ENCODE assay signal across 34 cellular contexts in genomic region chr9:1120500-1120899, GRCh38.
"Had no signal": no experiment of that assay in that cellular context is flagged by ENCODE, and none has a peak within 500 bp of the region (broad histone marks: within the 10 kb centered on the region; RNA-seq: fewer than 3 reads in every experiment).

No MANE protein-coding gene starts in this region.

- H3K36me3 Mint-ChIP-seq: activated CD8-positive, alpha-beta memory T cell treated with anti-CD3 and anti-CD28 coated beads, Interleukin-2, amount 10 ng/mL, durations not matched to agents 7 days and 5 days; activated naive CD4-positive, alpha-beta T cell treated with anti-CD3 and anti-CD28 coated beads, Interleukin-2, amount 10 ng/mL, durations not matched to agents 7 days and 5 days; activated naive CD4-positive, alpha-beta T cell treated with anti-CD3 and anti-CD28 coated beads, Interleukin-2, amount 50 U/mL, for 24 hours; activated naive CD8-positive, alpha-beta T cell; activated naive CD8-positive, alpha-beta T cell treated with anti-CD3 and anti-CD28 coated beads, Interleukin-2, amount 10 ng/mL, durations not matched to agents 7 days and 5 days; T-cell had no signal

- H3K27me3 ChIP-seq: ascending aorta, brain microvascular endothelial cell, breast epithelium had no signal

- H3K4me3 ChIP-seq: ascending aorta, breast epithelium had no signal

- ATAC-seq: activated CD4-positive, alpha-beta T cell treated with anti-CD3 and anti-CD28 coated beads for 36 hours; activated CD4-positive, CD25-positive, alpha-beta regulatory T cell treated with anti-CD3 and anti-CD28 coated beads, Interleukin-2, amount 50 U/mL, for 24 hours; activated CD8-positive, alpha-beta memory T cell treated with anti-CD3 and anti-CD28 coated beads, Interleukin-2, amount 10 ng/mL, durations not matched to agents 7 days and 5 days; activated CD8-positive, alpha-beta T cell treated with anti-CD3 and anti-CD28 coated beads, Interleukin-2, amount 10 ng/mL, durations not matched to agents 7 days and 5 days; activated naive CD8-positive, alpha-beta T cell treated with anti-CD3 and anti-CD28 coated beads, Interleukin-2, amount 50 U/mL, for 24 hours; T-cell had no signal

- H3K9me3 Mint-ChIP-seq: activated CD4-positive, alpha-beta memory T cell treated with anti-CD3 and anti-CD28 coated beads, Interleukin-2, amount 10 ng/mL, durations not matched to agents 7 days and 5 days; activated CD4-positive, alpha-beta T cell treated with anti-CD3 and anti-CD28 coated beads, Interleukin-2, amount 10 ng/mL, durations not matched to agents 7 days and 5 days; activated naive CD4-positive, alpha-beta T cell treated with anti-CD3 and anti-CD28 coated beads, Interleukin-2, amount 10 ng/mL, durations not matched to agents 7 days and 5 days; activated naive CD4-positive, alpha-beta T cell treated with anti-CD3 and anti-CD28 coated beads, Interleukin-2, amount 50 U/mL, for 24 hours; activated naive CD8-positive, alpha-beta T cell treated with anti-CD3 and anti-CD28 coated beads, Interleukin-2, amount 10 ng/mL, durations not matched to agents 7 days and 5 days; activated naive CD8-positive, alpha-beta T cell treated with anti-CD3 and anti-CD28 coated beads, Interleukin-2, amount 50 U/mL, for 24 hours; activated T-cell treated with anti-CD3 and anti-CD28 coated beads, Interleukin-2, amount 50 U/mL, for 24 hours; activated T-helper 2 cell treated with anti-CD3 and anti-CD28 coated beads, Interferon-gamma antibody, Interleukin-2, Interleukin-4, amounts not matched to agents 10 μg/mL and 5 μg/mL and 100 μg/mL, durations not matched to agents 14 hours and 24 hours and 36 hours; T-cell; T-helper 2 cell treated with Interferon-gamma antibody and Interleukin-4, amounts not matched to agents 5 μg/mL and 100 μg/mL, for 36 hours had no signal

- H3K27me3 Mint-ChIP-seq: activated CD4-positive, alpha-beta memory T cell treated with anti-CD3 and anti-CD28 coated beads, Interleukin-2, amount 10 ng/mL, durations not matched to agents 7 days and 5 days; activated CD4-positive, alpha-beta T cell treated with anti-CD3 and anti-CD28 coated beads, Interleukin-2, amount 10 ng/mL, durations not matched to agents 7 days and 5 days; activated CD8-positive, alpha-beta memory T cell treated with anti-CD3 and anti-CD28 coated beads, Interleukin-2, amount 10 ng/mL, durations not matched to agents 7 days and 5 days; activated naive CD4-positive, alpha-beta T cell treated with anti-CD3 and anti-CD28 coated beads, Interleukin-2, amount 10 ng/mL, durations not matched to agents 7 days and 5 days; activated naive CD8-positive, alpha-beta T cell treated with anti-CD3 and anti-CD28 coated beads, Interleukin-2, amount 50 U/mL, for 24 hours had no signal

- H3K4me3 Mint-ChIP-seq: activated CD4-positive, alpha-beta memory T cell treated with anti-CD3 and anti-CD28 coated beads, Interleukin-2, amount 10 ng/mL, durations not matched to agents 7 days and 5 days; activated CD4-positive, alpha-beta T cell treated with anti-CD3 and anti-CD28 coated beads for 36 hours; activated CD4-positive, alpha-beta T cell treated with anti-CD3 and anti-CD28 coated beads, Interleukin-2, amount 10 ng/mL, durations not matched to agents 7 days and 5 days; activated CD8-positive, alpha-beta memory T cell treated with anti-CD3 and anti-CD28 coated beads, Interleukin-2, amount 10 ng/mL, durations not matched to agents 7 days and 5 days; activated CD8-positive, alpha-beta T cell treated with anti-CD3 and anti-CD28 coated beads, Interleukin-2, amount 10 ng/mL, durations not matched to agents 7 days and 5 days; activated naive CD4-positive, alpha-beta T cell treated with anti-CD3 and anti-CD28 coated beads, Interleukin-2, amount 10 ng/mL, durations not matched to agents 7 days and 5 days; activated naive CD4-positive, alpha-beta T cell treated with anti-CD3 and anti-CD28 coated beads, Interleukin-2, amount 50 U/mL, for 24 hours; activated naive CD8-positive, alpha-beta T cell; activated naive CD8-positive, alpha-beta T cell treated with anti-CD3 and anti-CD28 coated beads, Interleukin-2, amount 10 ng/mL, durations not matched to agents 7 days and 5 days; activated naive CD8-positive, alpha-beta T cell treated with anti-CD3 and anti-CD28 coated beads, Interleukin-2, amount 50 U/mL, for 24 hours; activated T-cell treated with anti-CD3 and anti-CD28 coated beads, Interleukin-2, amount 50 U/mL, for 24 hours; T-cell; T-helper 2 cell treated with Interferon-gamma antibody and Interleukin-4, amounts not matched to agents 5 μg/mL and 100 μg/mL, for 36 hours had no signal

- H3K4me1 Mint-ChIP-seq: activated CD4-positive, alpha-beta memory T cell treated with anti-CD3 and anti-CD28 coated beads, Interleukin-2, amount 10 ng/mL, durations not matched to agents 7 days and 5 days; activated CD4-positive, alpha-beta T cell treated with anti-CD3 and anti-CD28 coated beads for 36 hours; activated CD4-positive, alpha-beta T cell treated with anti-CD3 and anti-CD28 coated beads, Interleukin-2, amount 10 ng/mL, durations not matched to agents 7 days and 5 days; activated CD8-positive, alpha-beta memory T cell treated with anti-CD3 and anti-CD28 coated beads, Interleukin-2, amount 10 ng/mL, durations not matched to agents 7 days and 5 days; activated naive CD4-positive, alpha-beta T cell treated with anti-CD3 and anti-CD28 coated beads, Interleukin-2, amount 10 ng/mL, durations not matched to agents 7 days and 5 days; activated naive CD4-positive, alpha-beta T cell treated with anti-CD3 and anti-CD28 coated beads, Interleukin-2, amount 50 U/mL, for 24 hours; activated naive CD8-positive, alpha-beta T cell treated with anti-CD3 and anti-CD28 coated beads, Interleukin-2, amount 10 ng/mL, durations not matched to agents 7 days and 5 days; activated naive CD8-positive, alpha-beta T cell treated with anti-CD3 and anti-CD28 coated beads, Interleukin-2, amount 50 U/mL, for 24 hours; T-cell had no signal

- DNase-seq: activated CD4-positive, alpha-beta memory T cell treated with anti-CD3 and anti-CD28 coated beads, Interleukin-2, amount 10 ng/mL, durations not matched to agents 7 days and 5 days; activated CD4-positive, alpha-beta T cell treated with anti-CD3 and anti-CD28 coated beads for 1 hour; activated CD4-positive, alpha-beta T cell treated with anti-CD3 and anti-CD28 coated beads for 36 hours; activated CD4-positive, alpha-beta T cell treated with anti-CD3 and anti-CD28 coated beads for 48 hours; activated CD4-positive, alpha-beta T cell treated with anti-CD3 and anti-CD28 coated beads, Interleukin-2, amount 10 ng/mL, durations not matched to agents 7 days and 5 days; activated CD4-positive, alpha-beta T cell treated with anti-CD3 and anti-CD28 coated beads, Interleukin-2, amount 50 U/mL, for 48 hours; activated CD4-positive, CD25-positive, alpha-beta regulatory T cell; activated CD8-positive, alpha-beta memory T cell treated with anti-CD3 and anti-CD28 coated beads for 24 hours; activated CD8-positive, alpha-beta memory T cell treated with anti-CD3 and anti-CD28 coated beads, Interleukin-2, amount 10 ng/mL, durations not matched to agents 7 days and 5 days; activated CD8-positive, alpha-beta memory T cell treated with anti-CD3 and anti-CD28 coated beads, Interleukin-2, amount 50 U/mL, for 48 hours; activated CD8-positive, alpha-beta T cell treated with anti-CD3 and anti-CD28 coated beads, Interleukin-2, amount 10 ng/mL, durations not matched to agents 7 days and 5 days; activated effector memory CD4-positive, alpha-beta T cell treated with Interleukin-2 at 50 U/mL for 16 hours; activated gamma-delta T cell; activated naive CD4-positive, alpha-beta T cell treated with anti-CD3 and anti-CD28 coated beads, Interleukin-2, amount 10 ng/mL, durations not matched to agents 7 days and 5 days; activated naive CD4-positive, alpha-beta T cell treated with Interleukin-2 at 50 U/mL for 16 hours; activated naive CD8-positive, alpha-beta T cell treated with anti-CD3 and anti-CD28 coated beads, Interleukin-2, amount 10 ng/mL, durations not matched to agents 7 days and 5 days; activated naive CD8-positive, alpha-beta T cell treated with anti-CD3 and anti-CD28 coated beads, Interleukin-2, amount 50 U/mL, for 24 hours; activated T-cell treated with anti-CD3 and anti-CD28 coated beads, Interleukin-2, amount 50 U/mL, for 24 hours; activated T-cell treated with anti-CD3 and anti-CD28 coated beads, Interleukin-2, amount 50 U/mL, for 48 hours; amygdala; anterior cingulate cortex; brain microvascular endothelial cell; central memory CD4-positive, alpha-beta T cell; T-cell; T-helper 2 cell; T-helper 9 cell had no signal

- H3K27ac Mint-ChIP-seq: activated CD4-positive, alpha-beta memory T cell treated with anti-CD3 and anti-CD28 coated beads, Interleukin-2, amount 10 ng/mL, durations not matched to agents 7 days and 5 days; activated CD4-positive, alpha-beta T cell treated with anti-CD3 and anti-CD28 coated beads for 36 hours; activated CD4-positive, alpha-beta T cell treated with anti-CD3 and anti-CD28 coated beads, Interleukin-2, amount 10 ng/mL, durations not matched to agents 7 days and 5 days; activated CD8-positive, alpha-beta memory T cell treated with anti-CD3 and anti-CD28 coated beads, Interleukin-2, amount 10 ng/mL, durations not matched to agents 7 days and 5 days; activated CD8-positive, alpha-beta T cell treated with anti-CD3 and anti-CD28 coated beads, Interleukin-2, amount 10 ng/mL, durations not matched to agents 7 days and 5 days; activated naive CD4-positive, alpha-beta T cell treated with anti-CD3 and anti-CD28 coated beads, Interleukin-2, amount 10 ng/mL, durations not matched to agents 7 days and 5 days; activated naive CD4-positive, alpha-beta T cell treated with anti-CD3 and anti-CD28 coated beads, Interleukin-2, amount 50 U/mL, for 24 hours; activated naive CD8-positive, alpha-beta T cell; activated naive CD8-positive, alpha-beta T cell treated with anti-CD3 and anti-CD28 coated beads, Interleukin-2, amount 10 ng/mL, durations not matched to agents 7 days and 5 days; activated naive CD8-positive, alpha-beta T cell treated with anti-CD3 and anti-CD28 coated beads, Interleukin-2, amount 50 U/mL, for 24 hours; activated T-cell treated with anti-CD3 and anti-CD28 coated beads, Interleukin-2, amount 50 U/mL, for 24 hours; activated T-helper 2 cell treated with anti-CD3 and anti-CD28 coated beads, Interferon-gamma antibody, Interleukin-2, Interleukin-4, amounts not matched to agents 10 μg/mL and 5 μg/mL and 100 μg/mL, durations not matched to agents 14 hours and 24 hours and 36 hours; T-cell; T-helper 2 cell treated with Interferon-gamma antibody and Interleukin-4, amounts not matched to agents 5 μg/mL and 100 μg/mL, for 36 hours had no signal

- H3K9me3 ChIP-seq: ascending aorta, breast epithelium had no signal

- H3K36me3 ChIP-seq: ascending aorta, brain microvascular endothelial cell, breast epithelium had no signal

- H3K4me1 ChIP-seq: ascending aorta, breast epithelium had no signal

- H3K27ac ChIP-seq: ascending aorta, brain microvascular endothelial cell, breast epithelium, VCaP had no signal
